In genomic region chr22:43923191-43923590, GRCh38 we compare ENCODE assay signal across 10 cellular contexts. TPM values are rescaled to one million over a fixed set of nuclear protein-coding genes. Genes with fewer than 3 reads are reported as not detected.
DNase-seq lines count a peak whose midpoint lies in the region; ATAC-seq and TF ChIP-seq lines count a peak whose summit lies in the region.
"Had no signal": no experiment of that assay in that cellular context is flagged by ENCODE, and none has a peak within 500 bp of the region (broad histone marks: within the 10 kb centered on the region; RNA-seq: fewer than 3 reads in every experiment).

No MANE protein-coding gene starts in this region.

- CTCF ChIA-PET in RWPE1 (lab: Yijun Ruan, JAX) = no interaction called here

- peak overlapping the region; percentile 84 for H3K27ac Mint-ChIP-seq in endodermal cell

- no peaks in the 10 kb centered on the region for H3K9me3 Mint-ChIP-seq in endodermal cell

- 0 to 20% methylated on average over 2 to 4 of the region's 13 CpGs for WGBS in endodermal cell (ENCODE audit: insufficient coverage in 1 of 2, insufficient read length in 1 of 2), 2 experiments
- 2% methylated on average over 11 of the region's 13 CpGs for WGBS in prostate gland

- H3K4me3 ChIP-seq in endodermal cell (ENCODE audit: low read length) (peak overlapping the region; percentile 63), prostate gland (peak overlapping the region; percentile 41 to 48)

- H3K9ac ChIP-seq in endodermal cell (ENCODE audit: extremely low read depth, low read length, poor library complexity, severe bottlenecking) = no peak overlapping the region

- H3K36me3 Mint-ChIP-seq in endodermal cell (ENCODE audit: low read depth) = peaks cover 14% of the 10 kb centered on the region

- H3K4me1 ChIP-seq in endodermal cell (ENCODE audit: control insufficient read depth, insufficient read depth, low read length) (peaks cover 10% of the 10 kb centered on the region), prostate gland (replicated peaks) (no peaks in the 10 kb centered on the region), foreskin keratinocyte (peaks cover 26% of the 10 kb centered on the region)

- DNase-seq in NCI-H2196 (lab: John Stamatoyannopoulos, UW; ENCODE audit: unreplicated experiment) = peak; percentile 44
- DNase-seq in NCI-H2196 treated with DMSO at 0.1 percent for 48 hours (lab: John Stamatoyannopoulos, UW; ENCODE audit: unreplicated experiment) = no peak
- no peak for DNase-seq in RWPE1 (ENCODE audit: low spot score)
- no peak for DNase-seq in endodermal cell
- DNase-seq in prostate gland (ENCODE audit: low spot score) = no peak
- no peak for DNase-seq in foreskin keratinocyte
- DNase-seq in NCI-H2029 (lab: John Stamatoyannopoulos, UW) = no peak
- DNase-seq in NCI-H187 treated with DMSO at 0.1 percent for 48 hours (lab: John Stamatoyannopoulos, UW) = no peak
- DNase-seq: DND-41 had no signal

- H3K4me3 Mint-ChIP-seq in endodermal cell = peak overlapping the region; percentile 85

- POLR2A ChIA-PET in RWPE1 (lab: Yijun Ruan, JAX; ENCODE audit: low non-redundant PET) = no interaction called here

- peaks cover 8% of the 10 kb centered on the region for H3K27me3 Mint-ChIP-seq in endodermal cell (ENCODE audit: insufficient read depth)

- H3K27ac ChIP-seq in RWPE1 (peak overlapping the region; percentile 86), endodermal cell (ENCODE audit: low read depth, low read length) (peak overlapping the region; percentile 60), prostate gland (no peak overlapping the region), foreskin keratinocyte (no peak overlapping the region)

- intact Hi-C loops in prostate gland (cut with DNase I) = no loop called here

- no peak for TF ChIP-seq POLR2A in prostate gland (IDR thresholded peaks at IDR 0.05)

- H3K36me3 ChIP-seq in endodermal cell (ENCODE audit: control insufficient read depth, insufficient read depth, low read length) = peaks cover 13% of the 10 kb centered on the region
- no peaks in the 10 kb centered on the region for H3K36me3 ChIP-seq in prostate gland

- no peaks in the 10 kb centered on the region for H3K27me3 ChIP-seq in endodermal cell (ENCODE audit: control insufficient read depth, insufficient read depth, low read length, poor library complexity, severe bottlenecking)
- no peaks in the 10 kb centered on the region for H3K27me3 ChIP-seq in prostate gland (replicated peaks; ENCODE audit: insufficient read depth)
- no peaks in the 10 kb centered on the region for H3K27me3 ChIP-seq in foreskin keratinocyte

- H3K9me3 ChIP-seq in endodermal cell (ENCODE audit: control insufficient read depth, low read length) (no peaks in the 10 kb centered on the region), prostate gland (no peaks in the 10 kb centered on the region)

- peaks cover 24% of the 10 kb centered on the region for H3K4me1 Mint-ChIP-seq in endodermal cell

- no peak for TF ChIP-seq CTCF in RWPE1 (conservative IDR thresholded peaks at IDR 0.05; ENCODE audit: low read depth)
- TF ChIP-seq CTCF in endodermal cell (conservative IDR thresholded peaks at IDR 0.05) = no peak
- TF ChIP-seq CTCF in prostate gland (IDR thresholded peaks at IDR 0.05) = no peak
- no peak for TF ChIP-seq CTCF in foreskin keratinocyte (conservative IDR thresholded peaks at IDR 0.05)

- no peak for ATAC-seq in foreskin keratinocyte

RNA-seq across cellular contexts. Expression of gene PNPLA3, which starts 0.4 kb away (rescaled TPM):
- total RNA-seq in endodermal cell (10 to 100 TPM; 48.1 to 52.6 TPM), prostate gland (under 1 TPM; 0.14 to 0.28 TPM), foreskin keratinocyte (11.7 and 13.2 TPM in 2 replicates)
- polyA plus RNA-seq in endodermal cell (2013, experiment 1 of 2) = 30.0 TPM
- polyA plus RNA-seq in endodermal cell (2013, experiment 2 of 2) = 34.4 TPM
- 3.4 and 4.0 TPM in 2 replicates for polyA plus RNA-seq in foreskin keratinocyte

RNA-seq across cellular contexts. Expression of gene PNPLA5, which starts 31.4 kb away (rescaled TPM):
- under 1 TPM; 0.68 to 0.73 TPM for total RNA-seq in endodermal cell
- polyA plus RNA-seq in endodermal cell (2013, experiment 1 of 2) = 0.11 TPM
- polyA plus RNA-seq in endodermal cell (2013, experiment 2 of 2) = not detected
- not detected for total RNA-seq in prostate gland
- total RNA-seq in foreskin keratinocyte = 0.04 TPM in 1 of 2 replicates, not detected in the other
- polyA plus RNA-seq in foreskin keratinocyte = 0.03 and 0.04 TPM in 2 replicates
- total RNA-seq: activated CD8-positive, alpha-beta memory T cell treated with anti-CD3 and anti-CD28 coated beads for 36 hours had no signal

RNA-seq across cellular contexts. Expression of gene SAMM50, which starts 32.1 kb away (rescaled TPM):
- total RNA-seq in endodermal cell (10 to 100 TPM; 54.4 to 56.0 TPM), prostate gland (10 to 100 TPM; 32.3 to 43.2 TPM), foreskin keratinocyte (53.2 and 55.0 TPM in 2 replicates)
- polyA plus RNA-seq in endodermal cell (2013, experiment 1 of 2) = 47.6 TPM
- polyA plus RNA-seq in endodermal cell (2013, experiment 2 of 2) = 43.9 TPM
- polyA plus RNA-seq in foreskin keratinocyte = 56.5 and 59.1 TPM in 2 replicates

Comparison
In these comparisons a context has a peak if more than half of its experiments do, and no peak if none do; other contexts are left out.
1. H3K27ac ChIP-seq: peak in RWPE1 (single experiment) and endodermal cell (single experiment); none in prostate gland (0 of 2) and foreskin keratinocyte (single experiment).